In the genomic region with DNA sequence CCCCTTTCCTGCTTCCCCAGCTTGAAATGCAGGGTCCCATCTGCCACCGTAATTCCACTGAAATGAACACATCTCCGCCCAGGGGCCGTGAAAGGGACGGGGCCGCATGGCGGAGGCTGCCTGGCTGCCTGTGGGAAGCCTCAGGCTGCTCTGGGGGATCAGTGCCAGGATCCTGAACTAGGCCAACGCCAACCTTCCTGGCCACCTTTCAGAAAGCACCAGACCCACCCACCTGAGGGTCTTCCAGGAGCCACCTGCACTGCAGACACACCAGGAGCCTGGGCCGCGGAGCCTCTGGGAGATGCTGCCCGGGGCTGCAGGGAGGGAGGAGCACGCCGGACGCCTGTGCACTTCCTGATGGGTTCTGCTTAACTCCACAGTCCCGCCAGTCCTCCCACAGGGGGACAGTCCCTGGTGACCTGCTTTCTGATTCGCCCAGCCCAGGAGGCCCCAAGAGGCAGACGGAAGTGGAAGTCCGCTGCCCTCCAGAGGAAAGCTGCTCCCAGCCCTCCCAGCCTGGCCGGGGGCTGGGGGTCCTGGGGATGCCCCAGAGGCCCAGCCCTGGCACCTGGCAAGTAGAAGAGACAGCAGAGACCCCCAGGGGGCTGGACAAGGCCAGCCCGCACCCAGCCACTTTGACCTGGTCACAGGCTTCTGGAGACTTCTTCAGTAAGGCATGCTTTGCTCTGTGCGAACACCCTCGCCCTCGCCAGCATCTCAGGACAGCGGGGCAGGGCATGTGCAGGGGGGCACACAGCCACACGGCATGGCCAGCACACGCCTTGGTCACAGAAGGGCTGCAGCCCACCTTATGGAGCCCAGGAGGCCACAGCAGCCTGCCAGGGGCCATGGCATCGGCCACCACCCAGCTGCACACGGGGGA, we compare ENCODE assay signal across 8 cellular contexts. TPM values are rescaled to one million over a fixed set of nuclear protein-coding genes. Genes with fewer than 3 reads are reported as not detected.
DNase-seq lines count a peak whose midpoint lies in the region; ATAC-seq and TF ChIP-seq lines count a peak whose summit lies in the region.

A gene with protein sequence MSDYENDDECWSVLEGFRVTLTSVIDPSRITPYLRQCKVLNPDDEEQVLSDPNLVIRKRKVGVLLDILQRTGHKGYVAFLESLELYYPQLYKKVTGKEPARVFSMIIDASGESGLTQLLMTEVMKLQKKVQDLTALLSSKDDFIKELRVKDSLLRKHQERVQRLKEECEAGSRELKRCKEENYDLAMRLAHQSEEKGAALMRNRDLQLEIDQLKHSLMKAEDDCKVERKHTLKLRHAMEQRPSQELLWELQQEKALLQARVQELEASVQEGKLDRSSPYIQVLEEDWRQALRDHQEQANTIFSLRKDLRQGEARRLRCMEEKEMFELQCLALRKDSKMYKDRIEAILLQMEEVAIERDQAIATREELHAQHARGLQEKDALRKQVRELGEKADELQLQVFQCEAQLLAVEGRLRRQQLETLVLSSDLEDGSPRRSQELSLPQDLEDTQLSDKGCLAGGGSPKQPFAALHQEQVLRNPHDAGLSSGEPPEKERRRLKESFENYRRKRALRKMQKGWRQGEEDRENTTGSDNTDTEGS (minus strand): TSS at position 370 of the 883 bp plus-strand sequence. CDS start 1,591 bp downstream, outside the sequence.

- CTCF ChIA-PET in WTC11 (lab: Charles Lee), result interaction anchor here (1.8 to 2.6 kb wide), 2 partner anchors 9 to 28 kb away, joined by 7 to 14 read pairs; a partner anchor contains a TSS

- H3K27ac Mint-ChIP-seq in WTC11, result peak within 1 kb of the TSS; percentile 53; the same call in 1 of the 2 replicates

- no peak within 1 kb of the TSS for H3K4me3 Mint-ChIP-seq in WTC11

- H3K9me3 Mint-ChIP-seq in WTC11, result no peaks in the 10 kb centered on the region

- POLR2A ChIA-PET in WTC11 (lab: Charles Lee), result no interaction called here

- no peaks in the 10 kb centered on the region for H3K27me3 Mint-ChIP-seq in WTC11 (ENCODE audit: low read depth)

- H3K27ac ChIP-seq in layer of hippocampus (ENCODE audit: low read depth, low read length) (peak within 1 kb of the TSS; percentile 42), substantia nigra (ENCODE audit: low read depth, low read length, poor library complexity, severe bottlenecking) (peak within 1 kb of the TSS; percentile 38)

- DNase-seq in NCI-H524 (lab: John Stamatoyannopoulos, UW) (peak; percentile 70 to 74), NCI-H524 treated with DMSO at 0.1 percent for 48 hours (lab: John Stamatoyannopoulos, UW) (no peak), WTC11 (ENCODE audit: low spot score) (no peak), substantia nigra (lab: John Stamatoyannopoulos, UW) (peak in 30 of 49 donors; percentile 8 to 74 (median 37)), NCI-H526 (lab: John Stamatoyannopoulos, UW) (no peak), SIG-M5 treated with dmso at 0.1 percent for 504 hours (lab: John Stamatoyannopoulos, UW; ENCODE audit: unreplicated experiment) (no peak)

- ATAC-seq in WTC11, result no peak; the same call in 1 of the 2 replicates
- no peak for ATAC-seq in HG03159 (IDR thresholded peaks at IDR 0.05; ENCODE audit: unreplicated experiment)

- H3K27me3 ChIP-seq in layer of hippocampus (ENCODE audit: control insufficient read depth, insufficient read depth, low read length), result no peaks in the 10 kb centered on the region

- H3K36me3 Mint-ChIP-seq in WTC11, result no peaks in the 10 kb centered on the region

- TF ChIP-seq CTCF in WTC11 (IDR thresholded peaks at IDR 0.05), result no peak

- no peaks in the 10 kb centered on the region for H3K4me1 Mint-ChIP-seq in WTC11

TF ChIP-seq in WTC11, 78 proteins besides CTCF, POLR2A, EP300 and RAD21:
- TF ChIP-seq GABPB1 (CRISPR knock-in tag; IDR thresholded peaks at IDR 0.05), result peak; percentile 26
- TF ChIP-seq ZBTB21 (CRISPR knock-in tag; IDR thresholded peaks at IDR 0.05; ENCODE audit: borderline replicate concordance), result no peak
- TF ChIP-seq, protein P1, sequence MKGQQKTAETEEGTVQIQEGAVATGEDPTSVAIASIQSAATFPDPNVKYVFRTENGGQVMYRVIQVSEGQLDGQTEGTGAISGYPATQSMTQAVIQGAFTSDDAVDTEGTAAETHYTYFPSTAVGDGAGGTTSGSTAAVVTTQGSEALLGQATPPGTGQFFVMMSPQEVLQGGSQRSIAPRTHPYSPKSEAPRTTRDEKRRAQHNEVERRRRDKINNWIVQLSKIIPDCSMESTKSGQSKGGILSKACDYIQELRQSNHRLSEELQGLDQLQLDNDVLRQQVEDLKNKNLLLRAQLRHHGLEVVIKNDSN (CRISPR knock-in tag; IDR thresholded peaks at IDR 0.05), result no peak
- no peak for TF ChIP-seq PRRX2 (CRISPR knock-in tag; IDR thresholded peaks at IDR 0.05)
- TF ChIP-seq, protein P2, sequence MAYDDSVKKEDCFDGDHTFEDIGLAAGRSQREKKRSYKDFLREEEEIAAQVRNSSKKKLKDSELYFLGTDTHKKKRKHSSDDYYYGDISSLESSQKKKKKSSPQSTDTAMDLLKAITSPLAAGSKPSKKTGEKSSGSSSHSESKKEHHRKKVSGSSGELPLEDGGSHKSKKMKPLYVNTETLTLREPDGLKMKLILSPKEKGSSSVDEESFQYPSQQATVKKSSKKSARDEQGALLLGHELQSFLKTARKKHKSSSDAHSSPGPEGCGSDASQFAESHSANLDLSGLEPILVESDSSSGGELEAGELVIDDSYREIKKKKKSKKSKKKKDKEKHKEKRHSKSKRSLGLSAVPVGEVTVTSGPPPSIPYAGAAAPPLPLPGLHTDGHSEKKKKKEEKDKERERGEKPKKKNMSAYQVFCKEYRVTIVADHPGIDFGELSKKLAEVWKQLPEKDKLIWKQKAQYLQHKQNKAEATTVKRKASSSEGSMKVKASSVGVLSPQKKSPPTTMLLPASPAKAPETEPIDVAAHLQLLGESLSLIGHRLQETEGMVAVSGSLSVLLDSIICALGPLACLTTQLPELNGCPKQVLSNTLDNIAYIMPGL (CRISPR knock-in tag; IDR thresholded peaks at IDR 0.05), result no peak
- TF ChIP-seq, protein P3, sequence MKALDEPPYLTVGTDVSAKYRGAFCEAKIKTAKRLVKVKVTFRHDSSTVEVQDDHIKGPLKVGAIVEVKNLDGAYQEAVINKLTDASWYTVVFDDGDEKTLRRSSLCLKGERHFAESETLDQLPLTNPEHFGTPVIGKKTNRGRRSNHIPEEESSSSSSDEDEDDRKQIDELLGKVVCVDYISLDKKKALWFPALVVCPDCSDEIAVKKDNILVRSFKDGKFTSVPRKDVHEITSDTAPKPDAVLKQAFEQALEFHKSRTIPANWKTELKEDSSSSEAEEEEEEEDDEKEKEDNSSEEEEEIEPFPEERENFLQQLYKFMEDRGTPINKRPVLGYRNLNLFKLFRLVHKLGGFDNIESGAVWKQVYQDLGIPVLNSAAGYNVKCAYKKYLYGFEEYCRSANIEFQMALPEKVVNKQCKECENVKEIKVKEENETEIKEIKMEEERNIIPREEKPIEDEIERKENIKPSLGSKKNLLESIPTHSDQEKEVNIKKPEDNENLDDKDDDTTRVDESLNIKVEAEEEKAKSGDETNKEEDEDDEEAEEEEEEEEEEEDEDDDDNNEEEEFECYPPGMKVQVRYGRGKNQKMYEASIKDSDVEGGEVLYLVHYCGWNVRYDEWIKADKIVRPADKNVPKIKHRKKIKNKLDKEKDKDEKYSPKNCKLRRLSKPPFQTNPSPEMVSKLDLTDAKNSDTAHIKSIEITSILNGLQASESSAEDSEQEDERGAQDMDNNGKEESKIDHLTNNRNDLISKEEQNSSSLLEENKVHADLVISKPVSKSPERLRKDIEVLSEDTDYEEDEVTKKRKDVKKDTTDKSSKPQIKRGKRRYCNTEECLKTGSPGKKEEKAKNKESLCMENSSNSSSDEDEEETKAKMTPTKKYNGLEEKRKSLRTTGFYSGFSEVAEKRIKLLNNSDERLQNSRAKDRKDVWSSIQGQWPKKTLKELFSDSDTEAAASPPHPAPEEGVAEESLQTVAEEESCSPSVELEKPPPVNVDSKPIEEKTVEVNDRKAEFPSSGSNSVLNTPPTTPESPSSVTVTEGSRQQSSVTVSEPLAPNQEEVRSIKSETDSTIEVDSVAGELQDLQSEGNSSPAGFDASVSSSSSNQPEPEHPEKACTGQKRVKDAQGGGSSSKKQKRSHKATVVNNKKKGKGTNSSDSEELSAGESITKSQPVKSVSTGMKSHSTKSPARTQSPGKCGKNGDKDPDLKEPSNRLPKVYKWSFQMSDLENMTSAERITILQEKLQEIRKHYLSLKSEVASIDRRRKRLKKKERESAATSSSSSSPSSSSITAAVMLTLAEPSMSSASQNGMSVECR (CRISPR knock-in tag; IDR thresholded peaks at IDR 0.05; ENCODE audit: borderline replicate concordance), result no peak
- TF ChIP-seq, protein P4, sequence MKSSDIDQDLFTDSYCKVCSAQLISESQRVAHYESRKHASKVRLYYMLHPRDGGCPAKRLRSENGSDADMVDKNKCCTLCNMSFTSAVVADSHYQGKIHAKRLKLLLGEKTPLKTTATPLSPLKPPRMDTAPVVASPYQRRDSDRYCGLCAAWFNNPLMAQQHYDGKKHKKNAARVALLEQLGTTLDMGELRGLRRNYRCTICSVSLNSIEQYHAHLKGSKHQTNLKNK (CRISPR knock-in tag; IDR thresholded peaks at IDR 0.05), result no peak
- no peak for TF ChIP-seq SMAD3 (CRISPR knock-in tag; IDR thresholded peaks at IDR 0.05; ENCODE audit: borderline replicate concordance)

RNA-seq across cellular contexts. Expression of the gene that starts here (rescaled TPM):
- total RNA-seq in WTC11 (2021), result 0.76 to 0.96 TPM (median 0.96 TPM) in 3 replicates

Comparison
In these comparisons a context has a peak if more than half of its experiments do, and no peak if none do; other contexts are left out.
1. DNase-seq: peak in NCI-H524 (2 of 2) and substantia nigra (30 of 49); none in NCI-H524 treated with DMSO at 0.1 percent for 48 hours (single experiment), WTC11 (single experiment), NCI-H526 (0 of 2) and SIG-M5 treated with dmso at 0.1 percent for 504 hours (single experiment).